In the genomic region with DNA sequence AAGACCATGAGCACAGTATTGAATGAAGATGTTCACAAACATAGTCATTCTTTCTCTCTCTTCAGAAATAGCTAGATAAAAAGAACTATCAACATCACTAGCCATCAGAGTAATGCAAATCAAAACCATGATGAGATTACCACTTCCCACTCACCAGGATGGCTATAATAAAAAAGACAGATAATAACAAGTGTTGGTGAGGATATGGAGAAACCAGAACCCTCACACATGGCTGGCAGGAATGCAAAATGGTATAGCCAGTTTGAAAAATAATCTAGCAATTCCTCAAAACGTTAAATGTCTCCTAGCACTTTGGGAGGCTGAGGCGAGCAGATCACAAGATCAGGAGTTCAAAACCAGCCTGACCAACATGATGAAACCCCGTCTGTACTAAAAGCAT, we compare ENCODE assay signal across 9 cellular contexts.
"Had no signal": no experiment of that assay in that cellular context is flagged by ENCODE, and none has a peak within 500 bp of the region (broad histone marks: within the 10 kb centered on the region; RNA-seq: fewer than 3 reads in every experiment).

No MANE protein-coding gene starts in this region.

- H3K36me3 Mint-ChIP-seq: IgD-negative memory B cell had no signal

- H2AFZ ChIP-seq: GM23338 had no signal

- FAIRE-seq: H1, H54, HTR-8/SVneo had no signal

- H3K4me2 ChIP-seq: GM23338 had no signal

- DNase-seq: H9, HCEC 1CT, HFFc6, KBM-7 had no signal

- ATAC-seq: GM23338 had no signal

- H3K27me3 Mint-ChIP-seq: IgD-negative memory B cell had no signal

- H3K27ac Mint-ChIP-seq: GM23338, H9, HFFc6, IgD-negative memory B cell had no signal

- H3K4me3 Mint-ChIP-seq: GM23338, H9, HFFc6 had no signal

- H3K9me3 Mint-ChIP-seq: GM23338, H9, HFFc6 had no signal

- H3K4me3 ChIP-seq: GM23338 had no signal
